In genomic region chr14:93056840-93057585, GRCh38 we compare ENCODE assay signal across 12 cellular contexts. TPM values are rescaled to one million over a fixed set of nuclear protein-coding genes. Genes with fewer than 3 reads are reported as not detected.
A peak's percentile ranks its signal among the peaks of the same experiment; 100 is the strongest.
DNase-seq lines count a peak whose midpoint lies in the region; ATAC-seq and TF ChIP-seq lines count a peak whose summit lies in the region.
"Had no signal": no experiment of that assay in that cellular context is flagged by ENCODE, and none has a peak within 500 bp of the region (broad histone marks: within the 10 kb centered on the region; RNA-seq: fewer than 3 reads in every experiment).

No MANE protein-coding gene starts in this region.

- no peak overlapping the region for H3K4me3 Mint-ChIP-seq in activated T-cell treated with anti-CD3 and anti-CD28 coated beads, Interleukin-2, amount 50 U/mL, for 24 hours
- no peak overlapping the region for H3K4me3 Mint-ChIP-seq in brain
- H3K4me3 Mint-ChIP-seq: activated CD4-positive, alpha-beta T cell treated with anti-CD3 and anti-CD28 coated beads, Interleukin-2, amount 10 ng/mL, durations not matched to agents 7 days and 5 days had no signal

- peaks cover 8% of the 10 kb centered on the region for H3K36me3 Mint-ChIP-seq in activated T-cell treated with anti-CD3 and anti-CD28 coated beads, Interleukin-2, amount 50 U/mL, for 24 hours (ENCODE audit: low read depth)
- H3K36me3 Mint-ChIP-seq in brain, result no peaks in the 10 kb centered on the region

- WGBS in thyroid gland, 2 donors, result 79 to 93% methylated on average over 13 of the region's 14 CpGs

- H3K9me3 Mint-ChIP-seq in activated T-cell treated with anti-CD3 and anti-CD28 coated beads, Interleukin-2, amount 50 U/mL, for 24 hours, result no peaks in the 10 kb centered on the region
- H3K9me3 Mint-ChIP-seq in brain, result no peaks in the 10 kb centered on the region
- H3K9me3 Mint-ChIP-seq: activated CD4-positive, alpha-beta T cell treated with anti-CD3 and anti-CD28 coated beads, Interleukin-2, amount 10 ng/mL, durations not matched to agents 7 days and 5 days had no signal

- H3K9me3 ChIP-seq in thyroid gland, result no peaks in the 10 kb centered on the region
- H3K9me3 ChIP-seq: testis had no signal

- no peak for TF ChIP-seq POLR2A in thyroid gland (IDR thresholded peaks at IDR 0.05)

- intact Hi-C loops in thyroid gland (cut with DNase I), result no loop called here

- TF ChIP-seq CTCF in brain (conservative IDR thresholded peaks at IDR 0.05) (no peak), thyroid gland (IDR thresholded peaks at IDR 0.05) (no peak)

- ATAC-seq in GM21526 (IDR thresholded peaks at IDR 0.05; ENCODE audit: low FRiP score, unreplicated experiment), result no peak

- H3K27ac Mint-ChIP-seq in activated T-cell treated with anti-CD3 and anti-CD28 coated beads, Interleukin-2, amount 50 U/mL, for 24 hours, result peak overlapping the region; percentile 71
- H3K27ac Mint-ChIP-seq in brain, result peak overlapping the region; percentile 51 to 88 (median 76)

- H3K4me1 ChIP-seq in thyroid gland, result peaks cover 37 to 74% of the 10 kb centered on the region in 2 donors

- no peaks in the 10 kb centered on the region for H3K27me3 ChIP-seq in thyroid gland
- H3K27me3 ChIP-seq: testis had no signal

- H3K4me3 ChIP-seq in thyroid gland (replicated peaks in 1 of 3), result no peak overlapping the region
- H3K4me3 ChIP-seq: testis had no signal

- DNase-seq in activated T-cell treated with anti-CD3 and anti-CD28 coated beads, Interleukin-2, amount 50 U/mL, for 24 hours, result no peak
- DNase-seq in activated T-cell treated with anti-CD3 and anti-CD28 coated beads, Interleukin-2, amount 50 U/mL, for 48 hours, result no peak
- DNase-seq in kidney tubule cell (ENCODE audit: low spot score), result peak; percentile 36
- no peak for DNase-seq in thyroid gland
- no peak for DNase-seq in COR-L47 (lab: John Stamatoyannopoulos, UW)
- no peak for DNase-seq in RKO (ENCODE audit: low spot score)
- DNase-seq: activated CD4-positive, alpha-beta T cell treated with anti-CD3 and anti-CD28 coated beads, Interleukin-2, amount 10 ng/mL, durations not matched to agents 7 days and 5 days; NCI-H2029 treated with DMSO at 0.1 percent for 48 hours; SHP77 treated with DMSO at 0.1 percent for 48 hours; testis had no signal

- H3K36me3 ChIP-seq in thyroid gland, result no peaks in the 10 kb centered on the region

- H3K27ac ChIP-seq in thyroid gland, result peak overlapping the region in 2 of 3 donors; percentile 47 to 74
- H3K27ac ChIP-seq: testis had no signal

- H3K4me1 Mint-ChIP-seq in activated T-cell treated with anti-CD3 and anti-CD28 coated beads, Interleukin-2, amount 50 U/mL, for 24 hours (ENCODE audit: low read depth), result peaks cover 58% of the 10 kb centered on the region
- H3K4me1 Mint-ChIP-seq in brain, result peaks cover 40% of the 10 kb centered on the region

- no peaks in the 10 kb centered on the region for H3K27me3 Mint-ChIP-seq in activated T-cell treated with anti-CD3 and anti-CD28 coated beads, Interleukin-2, amount 50 U/mL, for 24 hours
- peaks cover 4% of the 10 kb centered on the region for H3K27me3 Mint-ChIP-seq in brain
- H3K27me3 Mint-ChIP-seq: activated CD4-positive, alpha-beta T cell treated with anti-CD3 and anti-CD28 coated beads, Interleukin-2, amount 10 ng/mL, durations not matched to agents 7 days and 5 days had no signal

RNA-seq across cellular contexts. Expression of gene ITPK1, which starts 58.7 kb away (rescaled TPM):
- polyA plus RNA-seq in brain (ENCODE audit: insufficient read depth, low read depth, low replicate concordance), result 168 TPM
- 10 to 100 TPM; 43.9 to 56.1 (median 44.5) TPM for total RNA-seq in thyroid gland
